Comparison of ENCODE assay signal across 8 cellular contexts in the genomic region with DNA sequence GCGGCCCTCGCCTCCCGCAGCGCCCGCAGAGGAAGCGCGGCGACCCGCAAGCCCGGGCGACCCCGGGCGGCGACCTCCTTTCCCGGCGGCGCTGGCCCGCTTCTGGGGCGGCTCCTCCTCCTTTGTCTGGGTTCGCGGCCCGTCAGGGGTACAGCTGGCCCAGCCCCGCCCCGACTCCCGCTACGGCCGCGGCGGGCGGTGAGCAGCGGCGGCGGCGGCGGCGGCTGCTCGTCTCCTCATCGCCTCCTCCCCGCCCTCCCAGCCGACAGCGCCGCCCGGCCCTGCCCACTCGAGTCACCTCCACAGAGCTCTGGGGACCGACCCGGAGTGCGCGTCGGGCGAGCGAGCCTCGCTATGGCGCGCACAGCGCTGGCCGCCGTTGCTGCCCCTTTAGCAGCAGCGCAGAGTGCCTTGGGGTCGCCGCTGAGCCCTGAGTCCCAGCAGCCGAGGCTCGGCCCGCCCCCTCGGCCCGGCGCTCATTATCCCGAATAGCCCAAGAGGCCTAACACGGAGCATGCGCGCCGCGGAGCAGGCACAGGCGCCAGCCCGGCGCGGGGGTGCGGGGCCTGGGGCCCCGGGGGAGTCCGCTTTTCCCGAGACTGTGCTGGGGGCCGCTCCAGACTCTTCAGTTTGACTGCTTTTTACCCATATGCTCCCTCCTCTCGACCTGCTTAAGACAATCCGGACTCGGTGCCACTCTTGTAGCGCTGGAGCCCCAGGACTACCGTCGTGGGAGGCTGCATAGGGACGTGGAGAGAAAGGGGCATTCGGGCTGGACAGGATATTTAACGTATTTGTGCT. TPM values are rescaled to one million over a fixed set of nuclear protein-coding genes. Genes with fewer than 3 reads are reported as not detected.
A peak's percentile ranks its signal among the peaks of the same experiment; 100 is the strongest.
DNase-seq lines count a peak whose midpoint lies in the region; ATAC-seq and TF ChIP-seq lines count a peak whose summit lies in the region.

Gene SOS2 (minus strand): TSS at position 104 of the 801 bp plus-strand sequence. CDS start 295 bp downstream, outside the sequence.

- H3K27me3 Mint-ChIP-seq in nephron progenitor cell (ENCODE audit: low read depth, poor library complexity), result peaks cover 3% of the 10 kb centered on the region
- H3K27me3 Mint-ChIP-seq in stimulated activated naive CD8-positive, alpha-beta T cell treated with anti-CD3 and anti-CD28 coated beads, Interleukin-15, amount 100 ng/mL, for 72 hours, result no peaks in the 10 kb centered on the region

- in situ Hi-C loops in GM23248 (cut with MboI), result no loop called here

- POLR2A ChIA-PET in RWPE1 (lab: Yijun Ruan, JAX; ENCODE audit: low non-redundant PET), result interaction anchor here (0.6 to 0.7 kb wide), 2 partner anchors 37 to 52 kb away, joined by 3 to 9 read pairs; no protein-coding TSS in a partner anchor

- CTCF ChIA-PET in RWPE1 (lab: Yijun Ruan, JAX), result no interaction called here

- 1 to 2% methylated on average over 68 to 78 of the region's 90 CpGs for WGBS in GM23248 (ENCODE audit: low coverage in 1 of 2, low lambda C conversion rate in 2 of 2, missing lambda C conversion rate in 2 of 2), 2 experiments

- H3F3A ChIP-seq in GM23248 (ENCODE audit: insufficient read depth), result peaks cover 5% of the 10 kb centered on the region; the same call in 1 of the 2 replicates

- H3K9me3 Mint-ChIP-seq in nephron progenitor cell, result peaks cover 16% of the 10 kb centered on the region
- H3K9me3 Mint-ChIP-seq in stimulated activated naive CD8-positive, alpha-beta T cell treated with anti-CD3 and anti-CD28 coated beads, Interleukin-15, amount 100 ng/mL, for 72 hours, result no peaks in the 10 kb centered on the region

- H3K36me3 Mint-ChIP-seq in nephron progenitor cell (ENCODE audit: low read depth), result peaks cover 24% of the 10 kb centered on the region

- DNase-seq in EH (ENCODE audit: low read depth) (peak; percentile 87), GM23248 (peak; percentile 95), Karpas-422 (peak; percentile 96), RWPE1 (ENCODE audit: low spot score) (peak; percentile 75), fibroblast of pulmonary artery (ENCODE audit: low read depth) (peak; percentile 78), nephron progenitor cell (peak; percentile 93)
- DNase-seq in activated T-helper 9 cell treated with anti-CD3 and anti-CD28 coated beads, Interleukin-2, amount 50 U/mL, for 16 hours (ENCODE audit: low read depth), result peak; percentile 73
- peak; percentile 85 to 88 for DNase-seq in stimulated activated naive CD8-positive, alpha-beta T cell treated with anti-CD3 and anti-CD28 coated beads, Interleukin-15, amount 100 ng/mL, for 72 hours

- H3K36me3 ChIP-seq in GM23248 (ENCODE audit: low read depth) (no peaks in the 10 kb centered on the region), Karpas-422 (ENCODE audit: insufficient read depth, low read length) (peaks cover 7% of the 10 kb centered on the region)

- H2AFZ ChIP-seq in GM23248 (peak within 1 kb of the TSS; percentile 88), Karpas-422 (ENCODE audit: low read length) (peak within 1 kb of the TSS; percentile 99)

- H3K4me2 ChIP-seq in GM23248 (ENCODE audit: unreplicated experiment), result peak within 1 kb of the TSS; percentile 98
- peak within 1 kb of the TSS; percentile 82 for H3K4me2 ChIP-seq in Karpas-422 (ENCODE audit: low read depth, low read length, poor library complexity, severe bottlenecking)

- H3K9me2 ChIP-seq in GM23248 (ENCODE audit: insufficient read depth) (no peaks in the 10 kb centered on the region), Karpas-422 (replicated peaks; ENCODE audit: insufficient read depth, low read length) (no peaks in the 10 kb centered on the region)

- no peaks in the 10 kb centered on the region for H3K27me3 ChIP-seq in GM23248 (replicated peaks; ENCODE audit: insufficient read depth)
- H3K27me3 ChIP-seq in Karpas-422 (ENCODE audit: low read length), result no peaks in the 10 kb centered on the region

- H3K9me3 ChIP-seq in GM23248 (ENCODE audit: low read depth) (no peaks in the 10 kb centered on the region), Karpas-422 (ENCODE audit: low read length) (peaks cover 4% of the 10 kb centered on the region; the same call in 1 of the 2 replicates)

- peaks cover 41% of the 10 kb centered on the region for H3K79me2 ChIP-seq in GM23248 (ENCODE audit: insufficient read depth)
- peaks cover 47% of the 10 kb centered on the region for H3K79me2 ChIP-seq in Karpas-422 (ENCODE audit: low read length)

- H3K4me3 ChIP-seq in GM23248, result peak within 1 kb of the TSS; percentile 91
- H3K4me3 ChIP-seq in Karpas-422 (ENCODE audit: low read length), result peak within 1 kb of the TSS; percentile 79
- peak within 1 kb of the TSS; percentile 79 for H3K4me3 ChIP-seq in fibroblast of pulmonary artery (replicated peaks; ENCODE audit: low read depth, low read length)

- H3K27ac Mint-ChIP-seq in nephron progenitor cell, result peak within 1 kb of the TSS; percentile 95
- peak within 1 kb of the TSS; percentile 99 to 100 for H3K27ac Mint-ChIP-seq in stimulated activated naive CD8-positive, alpha-beta T cell treated with anti-CD3 and anti-CD28 coated beads, Interleukin-15, amount 100 ng/mL, for 72 hours

- peak within 1 kb of the TSS; percentile 88 for H3K9ac ChIP-seq in GM23248
- peak within 1 kb of the TSS; percentile 77 for H3K9ac ChIP-seq in Karpas-422 (ENCODE audit: low read length)

- TF ChIP-seq CTCF in RWPE1 (conservative IDR thresholded peaks at IDR 0.05; ENCODE audit: low read depth) (no peak), fibroblast of pulmonary artery (IDR thresholded peaks at IDR 0.05; ENCODE audit: low read length, missing control alignments) (no peak), nephron progenitor cell (IDR thresholded peaks at IDR 0.05) (no peak)

- peaks cover 18% of the 10 kb centered on the region; the same call in 1 of the 2 replicates for H4K20me1 ChIP-seq in GM23248 (ENCODE audit: insufficient read depth)
- no peaks in the 10 kb centered on the region for H4K20me1 ChIP-seq in Karpas-422 (ENCODE audit: insufficient read depth, low read depth, low read length)

- peak; percentile 85 for ATAC-seq in stimulated activated naive CD8-positive, alpha-beta T cell treated with anti-CD3 and anti-CD28 coated beads, Interleukin-15, amount 100 ng/mL, for 72 hours

- H3K27ac ChIP-seq in GM23248 (peak within 1 kb of the TSS; percentile 94), Karpas-422 (ENCODE audit: low read length) (peak within 1 kb of the TSS; percentile 68), RWPE1 (peak within 1 kb of the TSS; percentile 95)

- H3K4me1 Mint-ChIP-seq in nephron progenitor cell, result peaks cover 43% of the 10 kb centered on the region
- H3K4me1 Mint-ChIP-seq in stimulated activated naive CD8-positive, alpha-beta T cell treated with anti-CD3 and anti-CD28 coated beads, Interleukin-15, amount 100 ng/mL, for 72 hours, result peaks cover 45% of the 10 kb centered on the region

- peaks cover 12% of the 10 kb centered on the region; the same call in 1 of the 2 replicates for H3K4me1 ChIP-seq in GM23248 (ENCODE audit: insufficient read depth)
- H3K4me1 ChIP-seq in Karpas-422 (ENCODE audit: low read length), result peaks cover 33% of the 10 kb centered on the region

- H3K4me3 Mint-ChIP-seq in nephron progenitor cell, result peak within 1 kb of the TSS; percentile 88
- H3K4me3 Mint-ChIP-seq in stimulated activated naive CD8-positive, alpha-beta T cell treated with anti-CD3 and anti-CD28 coated beads, Interleukin-15, amount 100 ng/mL, for 72 hours, result peak within 1 kb of the TSS; percentile 86 to 95

RNA-seq across cellular contexts. Expression of gene SOS2, which starts in this region (rescaled TPM):
- 13.7 and 14.0 TPM in 2 replicates for total RNA-seq in GM23248 (2014; rRNA removed; shearing (Covaris generic))
- 2.6 and 3.2 TPM in 2 replicates for polyA plus RNA-seq in GM23248 (2016; fragmentation: Nextera tagmentation; extraction: Ambion mirVana)
- 49.9 and 84.1 TPM in 2 replicates for total RNA-seq in Karpas-422 (2014; rRNA removed; shearing (Covaris generic); ENCODE audit: low replicate concordance)

Comparison
In these comparisons a context has a peak if more than half of its experiments do, and no peak if none do; other contexts are left out.
1. Peak in every context shown above with its lines: DNase-seq, ATAC-seq, H3K4me3 ChIP-seq and H3K27ac ChIP-seq.